In the genomic region with DNA sequence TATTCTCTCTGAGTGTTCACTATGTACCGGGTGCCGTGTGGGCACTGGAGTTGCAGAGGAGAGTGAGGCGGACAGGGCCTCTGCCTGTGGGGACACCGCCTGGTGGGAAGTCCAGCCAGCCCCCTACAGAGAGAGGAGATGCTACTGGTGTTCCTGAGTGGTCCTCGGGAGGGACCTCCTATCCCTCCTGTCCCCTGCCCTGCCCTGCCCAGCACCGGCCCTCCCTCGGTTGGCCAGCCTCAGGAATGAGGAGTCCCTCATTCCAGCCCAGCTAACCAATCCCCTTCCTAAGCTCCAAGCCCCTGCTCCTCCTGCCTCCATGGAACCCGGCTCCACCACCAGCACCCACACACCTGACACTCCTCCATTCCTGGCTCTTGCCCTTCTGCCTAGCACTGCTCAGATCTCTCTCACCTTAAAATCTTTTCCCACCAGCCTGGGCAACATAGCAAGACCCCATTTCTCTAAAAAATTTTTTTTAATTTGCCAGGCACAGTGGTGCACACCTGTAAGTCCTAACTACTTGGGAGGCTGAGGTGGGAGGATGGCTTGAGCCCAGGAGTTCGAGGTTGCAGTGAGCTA, we compare ENCODE assay signal across 28 cellular contexts. TPM values are rescaled to one million over a fixed set of nuclear protein-coding genes. Genes with fewer than 3 reads are reported as not detected.
"Had no signal": no experiment of that assay in that cellular context is flagged by ENCODE, and none has a peak within 500 bp of the region (broad histone marks: within the 10 kb centered on the region; RNA-seq: fewer than 3 reads in every experiment).

No MANE protein-coding gene starts in this region.

- FAIRE-seq: endometrium, small intestine had no signal

- H3K36me3 ChIP-seq: esophagus squamous epithelium, heart right ventricle, neutrophil, ovary, sigmoid colon, uterus had no signal

- DNase-seq: activated CD4-positive, alpha-beta T cell treated with anti-CD3 and anti-CD28 coated beads for 48 hours; activated CD4-positive, alpha-beta T cell treated with anti-CD3 and anti-CD28 coated beads, Interleukin-2, amount 50 U/mL, for 48 hours; activated CD8-positive, alpha-beta memory T cell treated with anti-CD3 and anti-CD28 coated beads, Interleukin-2, amount 50 U/mL, for 48 hours; activated naive CD4-positive, alpha-beta T cell treated with Interleukin-2 at 50 U/mL for 16 hours; anterior cingulate cortex; dermis blood vessel endothelial cell; effector CD8-positive, alpha-beta T cell; esophagus squamous epithelium; foreskin melanocyte; heart right ventricle; ovary; sigmoid colon; small intestine; stimulated activated CD4-positive, alpha-beta T cell treated with anti-CD3 and anti-CD28 coated beads, Interleukin-4, amount 100 ng/mL, for 24 hours; stimulated activated naive CD8-positive, alpha-beta T cell treated with anti-CD3 and anti-CD28 coated beads, Interleukin-15, amount 100 ng/mL, for 72 hours; T-helper 1 cell; uterus had no signal

- ATAC-seq: heart right ventricle; stimulated activated memory B cell treated with anti-CD40 and anti-IgM and Interleukin-4, amounts not matched to agents 10 μg/mL and 1 μg/mL and 100 μg/mL, for 72 hours; stimulated activated naive CD8-positive, alpha-beta T cell treated with anti-CD3 and anti-CD28 coated beads, Interleukin-15, amount 100 ng/mL, for 72 hours had no signal

- H3K27ac ChIP-seq: epithelial cell of prostate, esophagus squamous epithelium, neutrophil, ovary, sigmoid colon, uterus had no signal

- H3K27me3 ChIP-seq: ovary, uterus had no signal

- H3K4me3 ChIP-seq: esophagus squamous epithelium, heart right ventricle, lung, ovary, sigmoid colon, uterus had no signal

- H3K4me1 ChIP-seq: esophagus squamous epithelium, uterus had no signal

- H3K9me3 ChIP-seq: esophagus squamous epithelium, neutrophil, ovary, sigmoid colon, uterus had no signal

RNA-seq across cellular contexts. Expression of gene ASGR2, which starts 2.0 kb away (rescaled TPM):
- total RNA-seq: activated CD8-positive, alpha-beta memory T cell treated with anti-CD3 and anti-CD28 coated beads for 36 hours; bronchial epithelial cell; dermis blood vessel endothelial cell; glomerular endothelial cell; kidney epithelial cell; renal cortical epithelial cell; uterus had no signal

RNA-seq across cellular contexts. Expression of gene CLEC10A, which starts 32.6 kb away (rescaled TPM):
- total RNA-seq: activated CD8-positive, alpha-beta memory T cell treated with anti-CD3 and anti-CD28 coated beads for 36 hours; bronchial epithelial cell; glomerular endothelial cell; kidney epithelial cell; progenitor cell of endocrine pancreas; renal cortical epithelial cell had no signal
